2 cellular contexts compared by ENCODE assay signal in the genomic region with DNA sequence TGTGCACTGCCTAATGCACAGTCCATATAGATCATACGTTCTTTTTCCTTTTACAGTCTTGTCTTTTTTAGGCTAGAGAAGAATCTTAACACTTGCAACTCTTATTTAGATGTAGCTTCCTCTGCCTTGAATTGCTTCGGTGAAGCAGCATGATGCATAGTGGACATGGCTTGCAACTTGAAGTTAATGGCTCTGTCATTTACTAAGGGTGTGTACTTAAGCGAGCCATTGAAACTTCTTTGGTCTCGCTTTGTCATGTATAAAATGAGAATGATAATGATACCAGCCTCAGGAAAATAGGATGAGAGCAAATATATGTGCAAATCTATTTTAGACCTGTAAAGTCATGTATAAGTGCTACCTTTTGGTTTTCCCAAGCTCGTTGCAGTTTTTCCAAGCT.
TF ChIP-seq lines count a peak whose summit lies in the region.

No MANE protein-coding gene starts in this region.

TF ChIP-seq in GM23338, 12 proteins besides CTCF, POLR2A, EP300 and RAD21:
- TF ChIP-seq NANOG (IDR thresholded peaks at IDR 0.05; ENCODE audit: borderline replicate concordance) (peak; percentile 89), JUNB (IDR thresholded peaks at IDR 0.05; ENCODE audit: unreplicated experiment) (no peak), ZNF331 (CRISPR knock-in tag; IDR thresholded peaks at IDR 0.05; ENCODE audit: low read depth) (no peak)
- TF ChIP-seq, protein P1, sequence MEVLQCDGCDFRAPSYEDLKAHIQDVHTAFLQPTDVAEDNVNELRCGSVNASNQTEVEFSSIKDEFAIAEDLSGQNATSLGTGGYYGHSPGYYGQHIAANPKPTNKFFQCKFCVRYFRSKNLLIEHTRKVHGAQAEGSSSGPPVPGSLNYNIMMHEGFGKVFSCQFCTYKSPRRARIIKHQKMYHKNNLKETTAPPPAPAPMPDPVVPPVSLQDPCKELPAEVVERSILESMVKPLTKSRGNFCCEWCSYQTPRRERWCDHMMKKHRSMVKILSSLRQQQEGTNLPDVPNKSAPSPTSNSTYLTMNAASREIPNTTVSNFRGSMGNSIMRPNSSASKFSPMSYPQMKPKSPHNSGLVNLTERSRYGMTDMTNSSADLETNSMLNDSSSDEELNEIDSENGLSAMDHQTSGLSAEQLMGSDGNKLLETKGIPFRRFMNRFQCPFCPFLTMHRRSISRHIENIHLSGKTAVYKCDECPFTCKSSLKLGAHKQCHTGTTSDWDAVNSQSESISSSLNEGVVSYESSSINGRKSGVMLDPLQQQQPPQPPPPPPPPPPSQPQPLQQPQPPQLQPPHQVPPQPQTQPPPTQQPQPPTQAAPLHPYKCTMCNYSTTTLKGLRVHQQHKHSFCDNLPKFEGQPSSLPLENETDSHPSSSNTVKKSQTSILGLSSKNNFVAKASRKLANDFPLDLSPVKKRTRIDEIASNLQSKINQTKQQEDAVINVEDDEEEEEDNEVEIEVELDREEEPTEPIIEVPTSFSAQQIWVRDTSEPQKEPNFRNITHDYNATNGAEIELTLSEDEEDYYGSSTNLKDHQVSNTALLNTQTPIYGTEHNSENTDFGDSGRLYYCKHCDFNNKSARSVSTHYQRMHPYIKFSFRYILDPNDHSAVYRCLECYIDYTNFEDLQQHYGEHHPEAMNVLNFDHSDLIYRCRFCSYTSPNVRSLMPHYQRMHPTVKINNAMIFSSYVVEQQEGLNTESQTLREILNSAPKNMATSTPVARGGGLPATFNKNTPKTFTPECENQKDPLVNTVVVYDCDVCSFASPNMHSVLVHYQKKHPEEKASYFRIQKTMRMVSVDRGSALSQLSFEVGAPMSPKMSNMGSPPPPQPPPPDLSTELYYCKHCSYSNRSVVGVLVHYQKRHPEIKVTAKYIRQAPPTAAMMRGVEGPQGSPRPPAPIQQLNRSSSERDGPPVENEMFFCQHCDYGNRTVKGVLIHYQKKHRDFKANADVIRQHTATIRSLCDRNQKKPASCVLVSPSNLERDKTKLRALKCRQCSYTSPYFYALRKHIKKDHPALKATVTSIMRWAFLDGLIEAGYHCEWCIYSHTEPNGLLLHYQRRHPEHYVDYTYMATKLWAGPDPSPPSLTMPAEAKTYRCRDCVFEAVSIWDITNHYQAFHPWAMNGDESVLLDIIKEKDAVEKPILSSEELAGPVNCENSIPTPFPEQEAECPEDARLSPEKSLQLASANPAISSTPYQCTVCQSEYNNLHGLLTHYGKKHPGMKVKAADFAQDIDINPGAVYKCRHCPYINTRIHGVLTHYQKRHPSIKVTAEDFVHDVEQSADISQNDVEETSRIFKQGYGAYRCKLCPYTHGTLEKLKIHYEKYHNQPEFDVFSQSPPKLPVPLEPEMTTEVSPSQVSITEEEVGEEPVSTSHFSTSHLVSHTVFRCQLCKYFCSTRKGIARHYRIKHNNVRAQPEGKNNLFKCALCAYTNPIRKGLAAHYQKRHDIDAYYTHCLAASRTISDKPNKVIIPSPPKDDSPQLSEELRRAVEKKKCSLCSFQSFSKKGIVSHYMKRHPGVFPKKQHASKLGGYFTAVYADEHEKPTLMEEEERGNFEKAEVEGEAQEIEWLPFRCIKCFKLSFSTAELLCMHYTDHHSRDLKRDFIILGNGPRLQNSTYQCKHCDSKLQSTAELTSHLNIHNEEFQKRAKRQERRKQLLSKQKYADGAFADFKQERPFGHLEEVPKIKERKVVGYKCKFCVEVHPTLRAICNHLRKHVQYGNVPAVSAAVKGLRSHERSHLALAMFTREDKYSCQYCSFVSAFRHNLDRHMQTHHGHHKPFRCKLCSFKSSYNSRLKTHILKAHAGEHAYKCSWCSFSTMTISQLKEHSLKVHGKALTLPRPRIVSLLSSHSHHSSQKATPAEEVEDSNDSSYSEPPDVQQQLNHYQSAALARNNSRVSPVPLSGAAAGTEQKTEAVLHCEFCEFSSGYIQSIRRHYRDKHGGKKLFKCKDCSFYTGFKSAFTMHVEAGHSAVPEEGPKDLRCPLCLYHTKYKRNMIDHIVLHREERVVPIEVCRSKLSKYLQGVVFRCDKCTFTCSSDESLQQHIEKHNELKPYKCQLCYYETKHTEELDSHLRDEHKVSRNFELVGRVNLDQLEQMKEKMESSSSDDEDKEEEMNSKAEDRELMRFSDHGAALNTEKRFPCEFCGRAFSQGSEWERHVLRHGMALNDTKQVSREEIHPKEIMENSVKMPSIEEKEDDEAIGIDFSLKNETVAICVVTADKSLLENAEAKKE (CRISPR knock-in tag; IDR thresholded peaks at IDR 0.05) = peak; percentile 59

TF ChIP-seq in H1, 55 proteins besides CTCF, POLR2A, EP300 and RAD21:
- TF ChIP-seq CBX5 (IDR thresholded peaks at IDR 0.05; ENCODE audit: low read depth, low read length) (no peak), NANOG (IDR thresholded peaks at IDR 0.05; ENCODE audit: insufficient read depth, low read depth, low read length, poor library complexity, severe bottlenecking) (peak; percentile 80), JUND (IDR thresholded peaks at IDR 0.05; ENCODE audit: low read length) (no peak)
